Comparison of ENCODE assay signal across 8 cellular contexts in genomic region chr9:101705135-101705661, GRCh38. TPM values are rescaled to one million over a fixed set of nuclear protein-coding genes. Genes with fewer than 3 reads are reported as not detected.
DNase-seq lines count a peak whose midpoint lies in the region; ATAC-seq and TF ChIP-seq lines count a peak whose summit lies in the region.

No MANE protein-coding gene starts in this region.

- H3K4me3 Mint-ChIP-seq in natural killer cell, result no peak overlapping the region

- no peaks in the 10 kb centered on the region for H3K36me3 Mint-ChIP-seq in natural killer cell

- intact Hi-C loops in natural killer cell (cut with micrococcal nuclease), result no loop called here

- no peaks in the 10 kb centered on the region for H3K9me3 Mint-ChIP-seq in natural killer cell

- no peak for ATAC-seq in natural killer cell
- no peak for ATAC-seq in GM18873 (IDR thresholded peaks at IDR 0.05; ENCODE audit: low FRiP score, unreplicated experiment)

- peaks cover 0 to 7% of the 10 kb centered on the region in 2 donors for H3K4me1 Mint-ChIP-seq in natural killer cell

- TF ChIP-seq CTCF in natural killer cell (IDR thresholded peaks at IDR 0.05), result no peak

- peak; percentile 41 for DNase-seq in ELF-1 (ENCODE audit: low read depth, low spot score)
- DNase-seq in H7, result peak; percentile 17
- peak; percentile 72 for DNase-seq in NCI-H1092 (lab: John Stamatoyannopoulos, UW)
- DNase-seq in activated T-cell treated with anti-CD3 and anti-CD28 coated beads, Interleukin-2, amount 50 U/mL, for 48 hours, result peak; percentile 45 to 47
- DNase-seq in iPS DF 4.7 (ENCODE audit: extremely low read depth, low spot score), result peak; percentile 22
- peak; percentile 20 for DNase-seq in stimulated activated CD4-positive, alpha-beta T cell treated with anti-CD3 and anti-CD28 coated beads, Interleukin-1b, Interleukin-23, amount 100 ng/mL, for 48 hours
- no peak for DNase-seq in natural killer cell

- H3K36me3 ChIP-seq in H7 (replicated peaks; ENCODE audit: control insufficient read depth, insufficient read depth, low read length), result no peaks in the 10 kb centered on the region

- peaks cover 0 to 16% of the 10 kb centered on the region in 2 donors for H3K27me3 Mint-ChIP-seq in natural killer cell (ENCODE audit: low read depth in 2 of 2)

- H3K27me3 ChIP-seq in H7 (ENCODE audit: control insufficient read depth, insufficient read depth, low read length), result no peaks in the 10 kb centered on the region; the same call in 1 of the 2 replicates

- peak overlapping the region; percentile 23 for H3K4me3 ChIP-seq in H7 (ENCODE audit: insufficient read depth, low read depth, low read length)

- no peak overlapping the region for H3K27ac Mint-ChIP-seq in natural killer cell

RNA-seq across cellular contexts. Expression of gene GRIN3A, which starts 33.2 kb away (rescaled TPM):
- total RNA-seq in H7 (2014; rRNA removed; shearing (Covaris generic)), result 0.04 TPM in 1 of 2 replicates, not detected in the other
- total RNA-seq in natural killer cell, result not detected
